In the genomic region with DNA sequence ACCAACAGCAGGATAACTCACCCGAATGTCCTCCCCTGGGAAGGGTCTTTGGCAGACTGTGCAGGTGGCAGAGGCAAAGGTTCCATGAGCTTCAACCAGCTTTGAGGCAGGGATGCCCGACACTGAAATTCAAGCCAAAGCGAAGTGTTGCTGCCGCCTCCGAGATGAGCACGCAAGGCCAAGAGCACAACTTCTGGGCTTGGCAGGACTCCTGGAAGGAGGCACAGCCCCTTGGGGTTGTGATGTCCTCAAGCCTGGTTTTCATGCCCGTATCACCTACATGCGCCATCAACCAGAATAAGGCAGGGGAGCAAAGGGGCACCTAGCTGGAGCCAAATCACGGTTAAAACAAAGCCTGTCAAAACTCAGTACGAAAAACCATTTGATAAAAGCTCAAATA, we compare ENCODE assay signal across 22 cellular contexts. TPM values are rescaled to one million over a fixed set of nuclear protein-coding genes. Genes with fewer than 3 reads are reported as not detected.
DNase-seq lines count a peak whose midpoint lies in the region; ATAC-seq and TF ChIP-seq lines count a peak whose summit lies in the region.
"Had no signal": no experiment of that assay in that cellular context is flagged by ENCODE, and none has a peak within 500 bp of the region (broad histone marks: within the 10 kb centered on the region; RNA-seq: fewer than 3 reads in every experiment).

No MANE protein-coding gene starts in this region.

- no CpG with 5 or more reads among the region's 10 CpGs for WGBS in neuronal stem cell (ENCODE audit: extremely low coverage in 2 of 2, insufficient read length in 2 of 2, insufficient replicate concordance in 1 of 2), 2 donors

- H3K36me3 Mint-ChIP-seq in WTC11, result 0 out of 2 replicates have a peak, but pooled peaks cover 2% of the 10 kb centered on the region

- no peak overlapping the region for H3K18ac ChIP-seq in neuronal stem cell (ENCODE audit: low read length)

- H3K27me3 ChIP-seq in neuronal stem cell (ENCODE audit: control insufficient read depth in 3 of 3, insufficient read depth in 3 of 3, low read depth in 1 of 3, low read length in 3 of 3), result no peaks in the 10 kb centered on the region
- H3K27me3 ChIP-seq: BLaER1 had no signal

- H3K9me3 Mint-ChIP-seq in WTC11, result no peaks in the 10 kb centered on the region
- H3K9me3 Mint-ChIP-seq: CD14-positive monocyte; CD8-positive, alpha-beta T cell; H9 had no signal

- no peaks in the 10 kb centered on the region for H3K27me3 Mint-ChIP-seq in WTC11 (ENCODE audit: low read depth)

- no peak overlapping the region for H3K4me3 ChIP-seq in neuronal stem cell (ENCODE audit: low read length in 2 of 2)
- H3K4me3 ChIP-seq: BLaER1, GM12878 had no signal

- no peak overlapping the region for H3K4me3 Mint-ChIP-seq in WTC11
- H3K4me3 Mint-ChIP-seq: CD14-positive monocyte; CD8-positive, alpha-beta T cell; H9 had no signal

- H3K4me2 ChIP-seq in neuronal stem cell (ENCODE audit: insufficient read depth, low read length, poor library complexity, severe bottlenecking), result no peak overlapping the region
- H3K4me2 ChIP-seq: BLaER1 had no signal

- no peak overlapping the region for H3K4ac ChIP-seq in neuronal stem cell (ENCODE audit: low read length)

- peak; percentile 37 for DNase-seq in activated CD8-positive, alpha-beta memory T cell treated with anti-CD3 and anti-CD28 coated beads for 24 hours
- no peak for DNase-seq in activated CD8-positive, alpha-beta memory T cell treated with anti-CD3 and anti-CD28 coated beads, Interleukin-2, amount 50 U/mL, for 4 hours
- DNase-seq in WTC11 (ENCODE audit: low spot score) (no peak), left lobe of liver (ENCODE audit: low spot score) (peak; percentile 37), neuronal stem cell (ENCODE audit: low spot score) (no peak), NCI-H187 treated with DMSO at 0.1 percent for 48 hours (lab: John Stamatoyannopoulos, UW) (no peak)
- DNase-seq: 8988T; Calu3; CD8-positive, alpha-beta T cell; DMS53; DND-41; EL; H9 had no signal

- H2BK12ac ChIP-seq in neuronal stem cell (ENCODE audit: low read length), result no peak overlapping the region

- ATAC-seq in WTC11 (no peak), left lobe of liver (no peak), GM18520 (IDR thresholded peaks at IDR 0.05; ENCODE audit: unreplicated experiment) (no peak)
- ATAC-seq: CD8-positive, alpha-beta T cell; GM12878; HepG2 had no signal

- H4K91ac ChIP-seq in neuronal stem cell (ENCODE audit: low read depth, low read length, poor library complexity), result no peak overlapping the region

- H3K27ac ChIP-seq in neuronal stem cell (replicated peaks; ENCODE audit: low read length), result no peak overlapping the region
- H3K27ac ChIP-seq: BLaER1 had no signal

- H2BK5ac ChIP-seq in neuronal stem cell (ENCODE audit: low read length), result no peak overlapping the region

- H2AFZ ChIP-seq in neuronal stem cell (ENCODE audit: low read length), result no peak overlapping the region

- H3K4me1 Mint-ChIP-seq in WTC11, result peaks cover 4% of the 10 kb centered on the region

- no peak for TF ChIP-seq CTCF in WTC11 (IDR thresholded peaks at IDR 0.05)

- H2BK15ac ChIP-seq in neuronal stem cell (ENCODE audit: low read length), result no peak overlapping the region

- H3K9me3 ChIP-seq in neuronal stem cell (replicated peaks in 1 of 2; ENCODE audit: control insufficient read depth in 2 of 2, insufficient read depth in 1 of 2, low read depth in 1 of 2, low read length in 2 of 2), result no peaks in the 10 kb centered on the region
- H3K9me3 ChIP-seq: BLaER1 had no signal

- POLR2A ChIA-PET in WTC11 (lab: Charles Lee), result no interaction called here

- no peak overlapping the region for H4K8ac ChIP-seq in neuronal stem cell (ENCODE audit: low read depth, low read length)

- no peak overlapping the region for H2AK5ac ChIP-seq in neuronal stem cell (ENCODE audit: low read depth, low read length)

- no peak overlapping the region for H3K23ac ChIP-seq in neuronal stem cell (ENCODE audit: low read depth, low read length, poor library complexity)

- no peak overlapping the region for H3K14ac ChIP-seq in neuronal stem cell (ENCODE audit: low read length)

- 0 out of 2 replicates have a peak overlapping the region, but pooled peaks have one; percentile 19 for H3K27ac Mint-ChIP-seq in WTC11
- H3K27ac Mint-ChIP-seq: CD14-positive monocyte; CD8-positive, alpha-beta T cell; H9 had no signal

- H3K9ac ChIP-seq in neuronal stem cell (ENCODE audit: low read depth, low read length, poor library complexity), result peak overlapping the region; percentile 50
- H3K9ac ChIP-seq: BLaER1 had no signal

- peaks cover 0 to 36% of the 10 kb centered on the region in 2 donors for H3K36me3 ChIP-seq in neuronal stem cell (replicated peaks in 1 of 2; ENCODE audit: control insufficient read depth in 2 of 2, insufficient read depth in 2 of 2, low read length in 2 of 2)

- no peak overlapping the region for H2BK120ac ChIP-seq in neuronal stem cell (ENCODE audit: low read depth, low read length)

- peaks cover 0 to 2% of the 10 kb centered on the region in 2 donors for H3K4me1 ChIP-seq in neuronal stem cell (ENCODE audit: control insufficient read depth in 2 of 2, insufficient read depth in 1 of 2, low read depth in 1 of 2, low read length in 2 of 2)

- CTCF ChIA-PET in WTC11 (lab: Charles Lee), result interaction anchor here (0.7 to 3.6 kb wide), 2 partner anchors 20 to 1903 kb away, joined by 3 to 21 read pairs; no protein-coding TSS in a partner anchor

- H3K79me1 ChIP-seq in neuronal stem cell (ENCODE audit: low read depth, low read length), result peaks cover 3% of the 10 kb centered on the region

TF ChIP-seq in WTC11, 78 proteins besides CTCF, POLR2A, EP300 and RAD21 (continues in another document):
- TF ChIP-seq GTF2I (CRISPR knock-in tag; conservative IDR thresholded peaks at IDR 0.05) (no peak), GABPB1 (CRISPR knock-in tag; IDR thresholded peaks at IDR 0.05) (no peak), EMX1 (CRISPR knock-in tag; IDR thresholded peaks at IDR 0.05) (no peak), OVOL2 (CRISPR knock-in tag; IDR thresholded peaks at IDR 0.05; ENCODE audit: borderline replicate concordance) (no peak), ZNF219 (CRISPR knock-in tag; IDR thresholded peaks at IDR 0.05; ENCODE audit: borderline replicate concordance) (no peak), SMAD3 (CRISPR knock-in tag; IDR thresholded peaks at IDR 0.05; ENCODE audit: borderline replicate concordance) (no peak), ATF1 (CRISPR knock-in tag; IDR thresholded peaks at IDR 0.05) (no peak), CREM (CRISPR knock-in tag; IDR thresholded peaks at IDR 0.05) (no peak), ZNF317 (CRISPR knock-in tag; IDR thresholded peaks at IDR 0.05; ENCODE audit: borderline replicate concordance, low read depth) (no peak), ZNF671 (CRISPR knock-in tag; IDR thresholded peaks at IDR 0.05) (no peak)
- TF ChIP-seq, protein P1, sequence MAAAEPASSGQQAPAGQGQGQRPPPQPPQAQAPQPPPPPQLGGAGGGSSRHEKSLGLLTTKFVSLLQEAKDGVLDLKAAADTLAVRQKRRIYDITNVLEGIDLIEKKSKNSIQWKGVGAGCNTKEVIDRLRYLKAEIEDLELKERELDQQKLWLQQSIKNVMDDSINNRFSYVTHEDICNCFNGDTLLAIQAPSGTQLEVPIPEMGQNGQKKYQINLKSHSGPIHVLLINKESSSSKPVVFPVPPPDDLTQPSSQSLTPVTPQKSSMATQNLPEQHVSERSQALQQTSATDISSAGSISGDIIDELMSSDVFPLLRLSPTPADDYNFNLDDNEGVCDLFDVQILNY (CRISPR knock-in tag; IDR thresholded peaks at IDR 0.05), result no peak
- TF ChIP-seq, protein P2, sequence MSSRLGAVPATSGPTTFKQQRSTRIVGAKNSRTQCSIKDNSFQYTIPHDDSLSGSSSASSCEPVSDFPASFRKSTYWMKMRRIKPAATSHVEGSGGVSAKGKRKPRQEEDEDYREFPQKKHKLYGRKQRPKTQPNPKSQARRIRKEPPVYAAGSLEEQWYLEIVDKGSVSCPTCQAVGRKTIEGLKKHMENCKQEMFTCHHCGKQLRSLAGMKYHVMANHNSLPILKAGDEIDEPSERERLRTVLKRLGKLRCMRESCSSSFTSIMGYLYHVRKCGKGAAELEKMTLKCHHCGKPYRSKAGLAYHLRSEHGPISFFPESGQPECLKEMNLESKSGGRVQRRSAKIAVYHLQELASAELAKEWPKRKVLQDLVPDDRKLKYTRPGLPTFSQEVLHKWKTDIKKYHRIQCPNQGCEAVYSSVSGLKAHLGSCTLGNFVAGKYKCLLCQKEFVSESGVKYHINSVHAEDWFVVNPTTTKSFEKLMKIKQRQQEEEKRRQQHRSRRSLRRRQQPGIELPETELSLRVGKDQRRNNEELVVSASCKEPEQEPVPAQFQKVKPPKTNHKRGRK (CRISPR knock-in tag; IDR thresholded peaks at IDR 0.05; ENCODE audit: borderline replicate concordance), result no peak

RNA-seq across cellular contexts. Expression of a gene that starts 5.7 kb away (rescaled TPM):
- total RNA-seq in WTC11 (2021) (19.2 to 21.0 TPM (median 20.5 TPM) in 3 replicates), left lobe of liver (21.4 TPM)
- polyA plus RNA-seq in neuronal stem cell (2013, experiment 1 of 2), result 17.8 TPM
- 18.8 TPM for polyA plus RNA-seq in neuronal stem cell (2013, experiment 2 of 2)

RNA-seq across cellular contexts. Expression of a gene that starts 6.3 kb away (rescaled TPM):
- total RNA-seq in WTC11 (2021) (144 to 148 TPM (median 147 TPM) in 3 replicates), left lobe of liver (49.5 TPM)
- 70.9 TPM for polyA plus RNA-seq in neuronal stem cell (2013, experiment 1 of 2)
- 69.7 TPM for polyA plus RNA-seq in neuronal stem cell (2013, experiment 2 of 2)

RNA-seq across cellular contexts. Expression of a gene that starts 22.9 kb away (rescaled TPM):
- total RNA-seq in WTC11 (2021), result 67.8 to 69.5 TPM (median 68.3 TPM) in 3 replicates
- 31.4 TPM for total RNA-seq in left lobe of liver
- polyA plus RNA-seq in neuronal stem cell (2013, experiment 1 of 2), result 43.3 TPM
- 49.2 TPM for polyA plus RNA-seq in neuronal stem cell (2013, experiment 2 of 2)

RNA-seq across cellular contexts. Expression of a gene that starts 23.2 kb away (rescaled TPM):
- total RNA-seq in WTC11 (2021), result 45.1 to 51.4 TPM (median 47.0 TPM) in 3 replicates
- total RNA-seq in left lobe of liver, result 33.6 TPM
- polyA plus RNA-seq in neuronal stem cell (2013, experiment 1 of 2), result 17.3 TPM
- 17.0 TPM for polyA plus RNA-seq in neuronal stem cell (2013, experiment 2 of 2)

RNA-seq across cellular contexts. Expression of a gene that starts 37.6 kb away (rescaled TPM):
- total RNA-seq in WTC11 (2021) (not detected in 3 replicates), left lobe of liver (not detected)
- polyA plus RNA-seq in neuronal stem cell (2013, experiment 1 of 2), result not detected
- polyA plus RNA-seq in neuronal stem cell (2013, experiment 2 of 2), result not detected
- total RNA-seq: A673; Calu3; CD8-positive, alpha-beta T cell; G401; GM12878; H1; H9; HepG2 had no signal
- polyA plus RNA-seq: AG04450, CD14-positive monocyte, GM12878, H1, HepG2 had no signal

Comparison
In these comparisons a context has a peak if more than half of its experiments do, and no peak if none do; other contexts are left out.
1. DNase-seq: peak in activated CD8-positive, alpha-beta memory T cell treated with anti-CD3 and anti-CD28 coated beads for 24 hours (single experiment) and left lobe of liver (single experiment); none in activated CD8-positive, alpha-beta memory T cell treated with anti-CD3 and anti-CD28 coated beads, Interleukin-2, amount 50 U/mL, for 4 hours (single experiment), WTC11 (single experiment), neuronal stem cell (single experiment) and NCI-H187 treated with DMSO at 0.1 percent for 48 hours (single experiment).